24 cellular contexts compared by ENCODE assay signal in genomic region chr18:50697509-50697908, GRCh38.
DNase-seq lines count a peak whose midpoint lies in the region; ATAC-seq and TF ChIP-seq lines count a peak whose summit lies in the region.
"Had no signal": no experiment of that assay in that cellular context is flagged by ENCODE, and none has a peak within 500 bp of the region (broad histone marks: within the 10 kb centered on the region; RNA-seq: fewer than 3 reads in every experiment).

No MANE protein-coding gene starts in this region.

- no peak overlapping the region for H3K56ac ChIP-seq in H9 (ENCODE audit: insufficient read length, low read depth, low read length)

- H3K79me1 ChIP-seq in H9 (ENCODE audit: insufficient read depth, low read depth, low read length, poor library complexity, severe bottlenecking) = no peaks in the 10 kb centered on the region

- H2BK12ac ChIP-seq in H9 (ENCODE audit: insufficient read length, low read depth, low read length) = no peak overlapping the region

- intact Hi-C loops in naive thymus-derived CD4-positive, alpha-beta T cell (cut with micrococcal nuclease) = no loop called here

- peak overlapping the region; percentile 92 for H2BK20ac ChIP-seq in H9 (ENCODE audit: low read depth, low read length, poor library complexity, severe bottlenecking)

- H2BK120ac ChIP-seq in H9 (ENCODE audit: low read depth, low read length, poor library complexity, severe bottlenecking) = no peak overlapping the region

- no peak overlapping the region for H2AFZ ChIP-seq in H9 (ENCODE audit: low read length)

- no peaks in the 10 kb centered on the region for H3K36me3 Mint-ChIP-seq in H9 (ENCODE audit: insufficient read depth in 1 of 3, low read depth in 3 of 3)
- no peaks in the 10 kb centered on the region for H3K36me3 Mint-ChIP-seq in naive thymus-derived CD4-positive, alpha-beta T cell
- H3K36me3 Mint-ChIP-seq: immature natural killer cell had no signal

- no peak overlapping the region for H4K8ac ChIP-seq in H9 (replicated peaks; ENCODE audit: insufficient read length, low read depth, low read length)

- H3K36me3 ChIP-seq in naive thymus-derived CD4-positive, alpha-beta T cell (ENCODE audit: control insufficient read depth in 2 of 3, insufficient read depth in 3 of 3, low read length in 3 of 3) = no peaks in the 10 kb centered on the region
- H3K36me3 ChIP-seq: BLaER1 treated with 17β-estradiol and CSF1 and Interleukin-3, amounts not matched to agents 10 nM and 100 nM; HAP-1; Peyer's patch; SJSA1; thoracic aorta had no signal

- H3K4me3 ChIP-seq in GM12865 (ENCODE audit: low read depth, low read length) = no peak overlapping the region
- H3K4me3 ChIP-seq in naive thymus-derived CD4-positive, alpha-beta T cell (ENCODE audit: low read length) = no peak overlapping the region
- H3K4me3 ChIP-seq: A549; BLaER1 treated with 17β-estradiol and CSF1 and Interleukin-3, amounts not matched to agents 10 nM and 100 nM; HAP-1; Peyer's patch; SJSA1; thoracic aorta had no signal

- H3K9me3 Mint-ChIP-seq in H9 = no peaks in the 10 kb centered on the region
- no peaks in the 10 kb centered on the region for H3K9me3 Mint-ChIP-seq in naive thymus-derived CD4-positive, alpha-beta T cell
- H3K9me3 Mint-ChIP-seq: immature natural killer cell had no signal

- H3K27ac ChIP-seq in H9 (ENCODE audit: insufficient read length, low read depth, low read length) = no peak overlapping the region
- no peak overlapping the region for H3K27ac ChIP-seq in naive thymus-derived CD4-positive, alpha-beta T cell (ENCODE audit: low read depth, low read length)
- H3K27ac ChIP-seq: A549; BLaER1 treated with 17β-estradiol and CSF1 and Interleukin-3, amounts not matched to agents 10 nM and 100 nM; Peyer's patch; SJSA1; thoracic aorta had no signal

- no peak overlapping the region for H2BK15ac ChIP-seq in H9 (ENCODE audit: low read depth, low read length)

- no peak overlapping the region for H3K18ac ChIP-seq in H9 (ENCODE audit: insufficient read length, low read depth, low read length)

- peak; percentile 41 for ATAC-seq in GM19035 (IDR thresholded peaks at IDR 0.05; ENCODE audit: unreplicated experiment)
- peak; percentile 16 for ATAC-seq in HG03442 (IDR thresholded peaks at IDR 0.05; ENCODE audit: unreplicated experiment)
- no peak for ATAC-seq in HG03521 (IDR thresholded peaks at IDR 0.05; ENCODE audit: unreplicated experiment)
- no peak for ATAC-seq in naive thymus-derived CD4-positive, alpha-beta T cell
- ATAC-seq: A549, T-helper 17 cell had no signal

- no peaks in the 10 kb centered on the region for H3K23me2 ChIP-seq in H9 (ENCODE audit: insufficient read length, low read depth, low read length, poor library complexity, severe bottlenecking)

- H3K27me3 ChIP-seq in H9 (ENCODE audit: insufficient read depth, low read length) = no peaks in the 10 kb centered on the region
- no peaks in the 10 kb centered on the region for H3K27me3 ChIP-seq in naive thymus-derived CD4-positive, alpha-beta T cell (ENCODE audit: control insufficient read depth in 2 of 2, insufficient read depth in 2 of 2, low read length in 2 of 2)
- H3K27me3 ChIP-seq: BLaER1 treated with 17β-estradiol and CSF1 and Interleukin-3, amounts not matched to agents 10 nM and 100 nM; Peyer's patch; SJSA1 had no signal

- H3K79me2 ChIP-seq in H9 (ENCODE audit: insufficient read depth, low read length) = no peaks in the 10 kb centered on the region

- peaks cover 8% of the 10 kb centered on the region; the same call in 1 of the 2 replicates for H3K4me1 ChIP-seq in H9 (ENCODE audit: insufficient read depth, low read length)
- H3K4me1 ChIP-seq in naive thymus-derived CD4-positive, alpha-beta T cell (ENCODE audit: control insufficient read depth in 2 of 2, insufficient read depth in 2 of 2, low read length in 2 of 2) = no peaks in the 10 kb centered on the region
- H3K4me1 ChIP-seq: A549, HAP-1, Peyer's patch, SJSA1 had no signal

- no peak overlapping the region for H3K4ac ChIP-seq in H9 (ENCODE audit: low read depth, low read length)

- CTCF ChIA-PET in naive thymus-derived CD4-positive, alpha-beta T cell (lab: Charles Lee) = no interaction called here

- TF ChIP-seq CTCF in GM12865 (IDR thresholded peaks at IDR 0.05; ENCODE audit: insufficient read depth, low read depth, low read length, missing control alignments) = no peak
- no peak for TF ChIP-seq CTCF in H9 (conservative IDR thresholded peaks at IDR 0.05)

- no peak overlapping the region for H2BK5ac ChIP-seq in H9 (ENCODE audit: insufficient read length, low read length)

- no peak overlapping the region for H3K9ac ChIP-seq in H9 (ENCODE audit: extremely low read depth, insufficient read length, low read length)
- H3K9ac ChIP-seq: BLaER1 treated with 17β-estradiol and CSF1 and Interleukin-3, amounts not matched to agents 10 nM and 100 nM had no signal

- no peak overlapping the region for H4K5ac ChIP-seq in H9 (ENCODE audit: insufficient read length, low read depth, low read length)

- WGBS in H9 (ENCODE audit: extremely low coverage, insufficient read length, low lambda C conversion rate) = no CpG with 5 or more reads among the region's 1 CpG

- no peaks in the 10 kb centered on the region for H4K20me1 ChIP-seq in H9 (ENCODE audit: control insufficient read depth, insufficient read depth, insufficient read length)
- H4K20me1 ChIP-seq: BLaER1 treated with 17β-estradiol and CSF1 and Interleukin-3, amounts not matched to agents 10 nM and 100 nM had no signal

- H3K23ac ChIP-seq in H9 (ENCODE audit: insufficient read length, low read depth, low read length) = no peak overlapping the region

- no peaks in the 10 kb centered on the region for H3K27me3 Mint-ChIP-seq in H9 (ENCODE audit: low read depth)
- peaks cover 2 to 35% (median 8%) of the 10 kb centered on the region in 5 donors for H3K27me3 Mint-ChIP-seq in naive thymus-derived CD4-positive, alpha-beta T cell

- POLR2A ChIA-PET in naive thymus-derived CD4-positive, alpha-beta T cell (lab: Charles Lee) = no interaction called here

- H3K4me1 Mint-ChIP-seq in H9 = peaks cover 34 to 35% of the 10 kb centered on the region in 2 experiments
- H3K4me1 Mint-ChIP-seq in naive thymus-derived CD4-positive, alpha-beta T cell = no peaks in the 10 kb centered on the region
- H3K4me1 Mint-ChIP-seq: immature natural killer cell, T-helper 17 cell had no signal

- H3K4me2 ChIP-seq in H9 (ENCODE audit: insufficient read depth, insufficient read length, low read length) = no peak overlapping the region
- H3K4me2 ChIP-seq: A549 had no signal

- peak overlapping the region in 1 of 3 experiments; percentile 49; a peak in 1 of 7 replicates for H3K27ac Mint-ChIP-seq in H9
- no peak overlapping the region for H3K27ac Mint-ChIP-seq in naive thymus-derived CD4-positive, alpha-beta T cell
- H3K27ac Mint-ChIP-seq: immature natural killer cell, T-helper 17 cell had no signal

- no peak overlapping the region for H3T11ph ChIP-seq in H9 (ENCODE audit: low read length)

- H3K4me3 Mint-ChIP-seq in H9 = no peak overlapping the region
- H3K4me3 Mint-ChIP-seq in naive thymus-derived CD4-positive, alpha-beta T cell = no peak overlapping the region
- H3K4me3 Mint-ChIP-seq: immature natural killer cell, T-helper 17 cell had no signal

- DNase-seq in GM12865 (ENCODE audit: low read depth) = peak; percentile 26
- DNase-seq in H9 = no peak
- no peak for DNase-seq in activated CD4-positive, alpha-beta T cell treated with anti-CD3 and anti-CD28 coated beads, Interleukin-2, amount 50 U/mL, for 48 hours
- no peak for DNase-seq in AG20443 (ENCODE audit: low spot score)
- DNase-seq in naive thymus-derived CD4-positive, alpha-beta T cell = no peak
- DNase-seq: activated naive CD4-positive, alpha-beta T cell; amniotic stem cell; Calu3; foreskin fibroblast; immature natural killer cell; KG1; NCI-H2029 treated with DMSO at 0.1 percent for 48 hours; Peyer's patch; stimulated activated CD4-positive, alpha-beta T cell treated with anti-CD3 and anti-CD28 coated beads, Interleukin-1b, Interleukin-23, amount 100 ng/mL, for 48 hours; stimulated activated naive CD4-positive, alpha-beta T cell; T-helper 17 cell had no signal

- no peak overlapping the region for H2AK5ac ChIP-seq in H9 (ENCODE audit: insufficient read length, low read length)

- no peak overlapping the region for H4K91ac ChIP-seq in H9 (ENCODE audit: insufficient read length, low read depth, low read length)

- H3K9me3 ChIP-seq in H9 (ENCODE audit: control insufficient read depth, low read depth, low read length) = no peaks in the 10 kb centered on the region
- H3K9me3 ChIP-seq in naive thymus-derived CD4-positive, alpha-beta T cell (ENCODE audit: control insufficient read depth in 2 of 3, low read length in 3 of 3) = no peaks in the 10 kb centered on the region
- H3K9me3 ChIP-seq: A549; BLaER1 treated with 17β-estradiol and CSF1 and Interleukin-3, amounts not matched to agents 10 nM and 100 nM; HAP-1; Peyer's patch; SJSA1; thoracic aorta had no signal

- no peak overlapping the region for H3K14ac ChIP-seq in H9 (ENCODE audit: insufficient read depth, low read length)

Comparison
In these comparisons a context has a peak if more than half of its experiments do, and no peak if none do; other contexts are left out.
1. ATAC-seq: peak in GM19035 (single experiment) and HG03442 (single experiment); none in HG03521 (single experiment) and naive thymus-derived CD4-positive, alpha-beta T cell (single experiment).